Comparison of ENCODE assay signal across 8 cellular contexts in the genomic region with DNA sequence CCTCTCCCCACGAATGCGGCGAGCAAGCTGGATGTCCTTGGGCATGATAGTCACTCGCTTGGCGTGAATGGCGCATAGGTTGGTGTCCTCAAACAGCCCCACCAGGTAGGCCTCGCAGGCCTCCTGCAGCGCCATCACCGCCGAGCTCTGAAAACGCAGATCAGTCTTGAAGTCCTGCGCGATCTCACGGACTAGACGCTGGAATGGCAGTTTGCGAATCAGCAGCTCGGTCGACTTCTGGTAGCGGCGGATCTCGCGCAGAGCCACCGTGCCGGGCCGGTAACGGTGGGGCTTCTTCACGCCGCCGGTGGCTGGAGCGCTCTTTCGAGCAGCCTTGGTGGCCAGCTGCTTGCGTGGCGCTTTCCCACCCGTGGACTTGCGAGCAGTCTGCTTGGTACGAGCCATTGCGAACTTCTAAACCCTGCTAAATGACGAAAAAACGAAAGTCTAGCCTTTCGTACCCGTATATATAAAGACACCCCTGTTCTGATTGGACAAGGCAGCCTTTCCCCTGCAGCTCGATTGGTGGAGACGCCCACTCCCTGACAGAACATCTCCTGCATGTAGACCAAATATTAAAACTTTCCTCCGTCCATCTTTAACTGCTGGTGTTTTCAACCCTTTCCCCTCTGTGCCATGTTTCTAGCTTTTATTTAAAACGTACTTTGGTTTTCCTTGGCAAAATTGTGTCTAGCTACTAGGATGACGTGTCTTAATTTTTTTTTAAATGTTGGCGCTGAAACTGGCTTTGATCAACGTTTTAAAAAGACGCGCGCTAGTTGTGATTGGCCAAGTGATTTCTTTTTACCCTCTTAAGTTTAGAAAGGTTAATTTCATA.
DNase-seq lines count a peak whose midpoint lies in the region; ATAC-seq and TF ChIP-seq lines count a peak whose summit lies in the region.

No MANE protein-coding gene starts in this region.

- POLR2A ChIA-PET in RWPE1 (lab: Yijun Ruan, JAX; ENCODE audit: low non-redundant PET), result interaction anchor here (0.5 to 3.3 kb wide), 8 partner anchors 9 to 950 kb away, joined by 3 to 23 read pairs (median 6); a partner anchor contains a TSS

- H3K9me3 ChIP-seq in DOHH2 (ENCODE audit: control insufficient read depth, insufficient read depth, low read length), result no peaks in the 10 kb centered on the region
- H3K9me3 ChIP-seq in KOPT-K1 (ENCODE audit: insufficient read depth, low read length, poor library complexity, severe bottlenecking), result no peaks in the 10 kb centered on the region
- peaks cover 6% of the 10 kb centered on the region for H3K9me3 ChIP-seq in neutrophil

- peaks cover 53% of the 10 kb centered on the region for H3K4me1 ChIP-seq in DOHH2 (ENCODE audit: control insufficient read depth, low read length)
- peaks cover 66 to 70% of the 10 kb centered on the region in 2 experiments for H3K4me1 ChIP-seq in neutrophil (ENCODE audit: control insufficient read depth in 1 of 2, insufficient read depth in 1 of 2, low read depth in 1 of 2, low read length in 1 of 2)
- no peaks in the 10 kb centered on the region for H3K4me1 ChIP-seq in urinary bladder (ENCODE audit: insufficient read depth)

- peak; percentile 39 for ATAC-seq in GM21619 (IDR thresholded peaks at IDR 0.05; ENCODE audit: unreplicated experiment)

- under 1% methylated on average over 51 of the region's 51 CpGs for WGBS in urinary bladder

- peaks cover 60% of the 10 kb centered on the region for H3F3A ChIP-seq in DOHH2 (ENCODE audit: control insufficient read depth, insufficient read depth)

- CTCF ChIA-PET in RWPE1 (lab: Yijun Ruan, JAX), result interaction anchor here (0.6 to 1.7 kb wide), 3 partner anchors 36 to 1670 kb away, joined by 3 to 7 read pairs (median 3); a partner anchor contains a TSS

- H3K36me3 ChIP-seq in DOHH2 (ENCODE audit: control insufficient read depth, low read length), result peaks cover 24% of the 10 kb centered on the region
- H3K36me3 ChIP-seq in KOPT-K1 (ENCODE audit: insufficient read depth, low read length), result no peaks in the 10 kb centered on the region
- peaks cover 21% of the 10 kb centered on the region for H3K36me3 ChIP-seq in neutrophil
- no peaks in the 10 kb centered on the region for H3K36me3 ChIP-seq in urinary bladder (ENCODE audit: insufficient read depth)

- H3K27ac ChIP-seq in DOHH2 (ENCODE audit: low read depth, low read length) (peak overlapping the region; percentile 95), KOPT-K1 (ENCODE audit: low read depth, low read length, poor library complexity, severe bottlenecking) (peak overlapping the region; percentile 93), RWPE1 (peak overlapping the region; percentile 95), neutrophil (peak overlapping the region; percentile 84), urinary bladder (ENCODE audit: low read depth) (peak overlapping the region; percentile 68)

- peaks cover 6% of the 10 kb centered on the region for H3K79me2 ChIP-seq in DOHH2 (ENCODE audit: control insufficient read depth, low read length)

- TF ChIP-seq CTCF in DOHH2 (IDR thresholded peaks at IDR 0.05; ENCODE audit: low read depth, low read length, poor library complexity, severe bottlenecking) (no peak), RWPE1 (conservative IDR thresholded peaks at IDR 0.05; ENCODE audit: low read depth) (no peak), neutrophil (IDR thresholded peaks at IDR 0.05) (no peak)

- H3K27me3 ChIP-seq in DOHH2 (ENCODE audit: control insufficient read depth, low read length) (no peaks in the 10 kb centered on the region), neutrophil (no peaks in the 10 kb centered on the region)

- peak; percentile 92 for DNase-seq in RWPE1 (ENCODE audit: low spot score)
- DNase-seq in activated naive CD4-positive, alpha-beta T cell treated with anti-CD3 and anti-CD28 coated beads, Interleukin-2, amount 50 U/mL, for 16 hours, result peak; percentile 74
- DNase-seq in germinal center (ENCODE audit: low spot score), result peak; percentile 90

- no peaks in the 10 kb centered on the region for H4K20me1 ChIP-seq in DOHH2 (ENCODE audit: control insufficient read depth, insufficient read depth, low read depth, low read length)

- peak overlapping the region; percentile 94 for H3K4me3 ChIP-seq in DOHH2 (ENCODE audit: low read length)
- H3K4me3 ChIP-seq in neutrophil (ENCODE audit: low read depth in 1 of 2, low read length in 1 of 2), result peak overlapping the region; percentile 67 to 75
- peak overlapping the region; percentile 36 for H3K4me3 ChIP-seq in urinary bladder (ENCODE audit: low read depth, low read length)

- no peaks in the 10 kb centered on the region for H3K9me2 ChIP-seq in DOHH2 (replicated peaks; ENCODE audit: control insufficient read depth, low read length)

- peak overlapping the region; percentile 79 for H3K4me2 ChIP-seq in DOHH2 (ENCODE audit: low read length)

Comparison
In these comparisons a context has a peak if more than half of its experiments do, and no peak if none do; other contexts are left out.
1. Peak in every context shown above with its lines: DNase-seq, ATAC-seq, H3K4me3 ChIP-seq and H3K27ac ChIP-seq.
2. H3K4me3 ChIP-seq: peak in every context shown above with its lines; median percentile 94 in DOHH2; 71 in neutrophil; 36 in urinary bladder.